33 cellular contexts compared by ENCODE assay signal in the genomic region with DNA sequence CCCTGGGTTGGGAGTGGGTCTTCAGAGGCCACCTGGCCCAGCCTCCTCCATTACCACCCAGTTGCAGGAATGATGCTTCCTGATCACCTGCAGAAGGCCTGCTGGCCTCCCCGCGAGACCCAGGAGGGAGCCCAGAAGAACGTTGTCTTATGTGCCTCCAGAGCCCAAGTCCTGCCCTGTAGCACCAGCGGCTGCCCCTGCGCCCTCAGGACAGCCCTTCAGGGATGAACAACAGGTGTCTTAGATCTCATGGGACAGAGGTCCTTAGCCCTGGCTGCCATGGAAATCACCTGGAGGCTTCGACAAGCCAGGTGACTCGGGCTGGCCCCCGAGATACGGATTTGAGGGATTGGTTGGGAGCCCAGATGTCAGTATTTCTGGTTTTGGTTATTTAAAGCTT.
DNase-seq lines count a peak whose midpoint lies in the region; ATAC-seq and TF ChIP-seq lines count a peak whose summit lies in the region.
"Had no signal": no experiment of that assay in that cellular context is flagged by ENCODE, and none has a peak within 500 bp of the region (broad histone marks: within the 10 kb centered on the region; RNA-seq: fewer than 3 reads in every experiment).

No MANE protein-coding gene starts in this region.

- H3K36me3 ChIP-seq in H7 (replicated peaks; ENCODE audit: control insufficient read depth, insufficient read depth, low read length), result no peaks in the 10 kb centered on the region
- H3K36me3 ChIP-seq in neuronal stem cell (replicated peaks in 1 of 2; ENCODE audit: control insufficient read depth in 2 of 2, insufficient read depth in 2 of 2, low read length in 2 of 2), result no peaks in the 10 kb centered on the region
- no peaks in the 10 kb centered on the region for H3K36me3 ChIP-seq in osteoblast (ENCODE audit: insufficient read depth, low read length)
- H3K36me3 ChIP-seq: BE2C; BLaER1; BLaER1 treated with 17β-estradiol and CSF1 and Interleukin-3, amounts not matched to agents 10 nM and 100 nM had no signal

- H2AFZ ChIP-seq in neuronal stem cell (ENCODE audit: low read length) (no peak overlapping the region), osteoblast (ENCODE audit: low read length) (no peak overlapping the region)

- H4K8ac ChIP-seq in neuronal stem cell (ENCODE audit: low read depth, low read length), result no peak overlapping the region

- H2BK5ac ChIP-seq in neuronal stem cell (ENCODE audit: low read length), result no peak overlapping the region

- no peak overlapping the region for H3K14ac ChIP-seq in neuronal stem cell (ENCODE audit: low read length)

- H3K9me3 Mint-ChIP-seq in activated T-cell treated with anti-CD3 and anti-CD28 coated beads, Interleukin-2, amount 50 U/mL, for 4 hours, result no peaks in the 10 kb centered on the region
- H3K9me3 Mint-ChIP-seq: CD4-positive, alpha-beta memory T cell; CD4-positive, alpha-beta T cell; CD4-positive, CD25-positive, alpha-beta regulatory T cell; CD8-positive, alpha-beta T cell had no signal

- H3K4me2 ChIP-seq in neuronal stem cell (ENCODE audit: insufficient read depth, low read length, poor library complexity, severe bottlenecking) (no peak overlapping the region), osteoblast (ENCODE audit: insufficient read depth, low read length) (no peak overlapping the region)
- H3K4me2 ChIP-seq: A549; BLaER1; BLaER1 treated with 17β-estradiol and CSF1 and Interleukin-3, amounts not matched to agents 10 nM and 100 nM had no signal

- H3K9me3 ChIP-seq in neuronal stem cell (replicated peaks in 1 of 2; ENCODE audit: control insufficient read depth in 2 of 2, insufficient read depth in 1 of 2, low read depth in 1 of 2, low read length in 2 of 2), result peaks cover 0 to 4% of the 10 kb centered on the region in 2 donors
- no peaks in the 10 kb centered on the region for H3K9me3 ChIP-seq in osteoblast (ENCODE audit: low read depth, low read length)
- H3K9me3 ChIP-seq: A549; BE2C; BLaER1; BLaER1 treated with 17β-estradiol and CSF1 and Interleukin-3, amounts not matched to agents 10 nM and 100 nM; Caco-2 had no signal

- no peaks in the 10 kb centered on the region for H3K36me3 Mint-ChIP-seq in activated T-cell treated with anti-CD3 and anti-CD28 coated beads, Interleukin-2, amount 50 U/mL, for 4 hours (ENCODE audit: insufficient read depth)
- H3K36me3 Mint-ChIP-seq: CD14-positive monocyte; CD4-positive, alpha-beta memory T cell; CD4-positive, CD25-positive, alpha-beta regulatory T cell; CD8-positive, alpha-beta memory T cell; CD8-positive, alpha-beta T cell had no signal

- no peak overlapping the region for H3K4me3 Mint-ChIP-seq in activated T-cell treated with anti-CD3 and anti-CD28 coated beads, Interleukin-2, amount 50 U/mL, for 4 hours
- H3K4me3 Mint-ChIP-seq: B cell; CD14-positive monocyte; CD4-positive, alpha-beta memory T cell; CD4-positive, alpha-beta T cell; CD4-positive, CD25-positive, alpha-beta regulatory T cell; CD8-positive, alpha-beta memory T cell; CD8-positive, alpha-beta T cell had no signal

- no CpG with 5 or more reads among the region's 9 CpGs for WGBS in neuronal stem cell (ENCODE audit: extremely low coverage in 2 of 2, insufficient read length in 2 of 2, insufficient replicate concordance in 1 of 2), 2 donors

- H2BK120ac ChIP-seq in neuronal stem cell (ENCODE audit: low read depth, low read length), result peak overlapping the region; percentile 63

- H3K4me3 ChIP-seq in H7 (ENCODE audit: insufficient read depth, low read depth, low read length) (no peak overlapping the region), neuronal stem cell (ENCODE audit: low read length in 2 of 2) (no peak overlapping the region), osteoblast (ENCODE audit: insufficient read depth, low read length) (no peak overlapping the region)
- H3K4me3 ChIP-seq: A549; BLaER1; BLaER1 treated with 17β-estradiol and CSF1 and Interleukin-3, amounts not matched to agents 10 nM and 100 nM had no signal

- no peaks in the 10 kb centered on the region for H3K79me2 ChIP-seq in osteoblast (ENCODE audit: insufficient read depth, low read length)

- H3K4me1 Mint-ChIP-seq in activated T-cell treated with anti-CD3 and anti-CD28 coated beads, Interleukin-2, amount 50 U/mL, for 4 hours (ENCODE audit: low read depth), result no peaks in the 10 kb centered on the region
- H3K4me1 Mint-ChIP-seq: B cell; CD14-positive monocyte; CD4-positive, alpha-beta memory T cell; CD4-positive, CD25-positive, alpha-beta regulatory T cell; CD8-positive, alpha-beta memory T cell had no signal

- no peak overlapping the region for H2BK12ac ChIP-seq in neuronal stem cell (ENCODE audit: low read length)

- no peaks in the 10 kb centered on the region for H4K20me1 ChIP-seq in osteoblast (ENCODE audit: insufficient read depth, low read length)
- H4K20me1 ChIP-seq: BLaER1 had no signal

- H2AK5ac ChIP-seq in neuronal stem cell (ENCODE audit: low read depth, low read length), result peak overlapping the region; percentile 57

- no peak overlapping the region for H3K23ac ChIP-seq in neuronal stem cell (ENCODE audit: low read depth, low read length, poor library complexity)

- DNase-seq in H7 (peak; percentile 23), neuronal stem cell (ENCODE audit: low spot score) (no peak), osteoblast (ENCODE audit: insufficient read length, low spot score, missing footprints) (peak; percentile 37), hypothalamus (lab: John Stamatoyannopoulos, UW) (no peak)
- no peak for DNase-seq in activated T-cell treated with anti-CD3 and anti-CD28 coated beads, Interleukin-2, amount 50 U/mL, for 4 hours
- DNase-seq: 8988T; ACHN; AML-193; BE2C; C1 segment of cervical spinal cord; Caco-2; Calu3; CD4-positive, alpha-beta T cell; CD4-positive, CD25-positive, alpha-beta regulatory T cell; CD8-positive, alpha-beta memory T cell; CD8-positive, alpha-beta T cell; COR-L47; DMS 273 treated with DMSO at 0.1 percent for 48 hours; DMS153; DMS53; DMS79; DMS79 treated with DMSO at 0.1 percent for 48 hours; DND-41; EL had no signal

- no peak overlapping the region for H3K27ac ChIP-seq in neuronal stem cell (replicated peaks; ENCODE audit: low read length)
- H3K27ac ChIP-seq in osteoblast (ENCODE audit: low read depth, low read length), result no peak overlapping the region
- H3K27ac ChIP-seq: 22Rv1; A549; BLaER1; BLaER1 treated with 17β-estradiol and CSF1 and Interleukin-3, amounts not matched to agents 10 nM and 100 nM; C4-2B had no signal

- H3K27me3 Mint-ChIP-seq in activated T-cell treated with anti-CD3 and anti-CD28 coated beads, Interleukin-2, amount 50 U/mL, for 4 hours (ENCODE audit: low read depth), result no peaks in the 10 kb centered on the region
- H3K27me3 Mint-ChIP-seq: CD4-positive, alpha-beta memory T cell; CD4-positive, alpha-beta T cell; CD4-positive, CD25-positive, alpha-beta regulatory T cell; CD8-positive, alpha-beta memory T cell had no signal

- H3K4ac ChIP-seq in neuronal stem cell (ENCODE audit: low read length), result no peak overlapping the region

- H3K4me1 ChIP-seq in neuronal stem cell (ENCODE audit: control insufficient read depth in 2 of 2, insufficient read depth in 1 of 2, low read depth in 1 of 2, low read length in 2 of 2) (peaks cover 0 to 9% of the 10 kb centered on the region in 2 donors), osteoblast (ENCODE audit: insufficient read depth, low read length) (no peaks in the 10 kb centered on the region)
- H3K4me1 ChIP-seq: A549, BE2C, Caco-2 had no signal

- no peak overlapping the region for H4K91ac ChIP-seq in neuronal stem cell (ENCODE audit: low read depth, low read length, poor library complexity)

- no peak for TF ChIP-seq CTCF in osteoblast (IDR thresholded peaks at IDR 0.05; ENCODE audit: extremely low read depth, low read depth, low read length)

- no peak overlapping the region for H3K9ac ChIP-seq in neuronal stem cell (ENCODE audit: low read depth, low read length, poor library complexity)
- H3K9ac ChIP-seq: BLaER1; BLaER1 treated with 17β-estradiol and CSF1 and Interleukin-3, amounts not matched to agents 10 nM and 100 nM had no signal

- no peaks in the 10 kb centered on the region for H3K79me1 ChIP-seq in neuronal stem cell (ENCODE audit: low read depth, low read length)

- H3K27me3 ChIP-seq in H7 (ENCODE audit: control insufficient read depth, insufficient read depth, low read length) (no peaks in the 10 kb centered on the region), neuronal stem cell (ENCODE audit: control insufficient read depth in 3 of 3, insufficient read depth in 3 of 3, low read depth in 1 of 3, low read length in 3 of 3) (no peaks in the 10 kb centered on the region), osteoblast (ENCODE audit: insufficient read depth, low read length) (peaks cover 2% of the 10 kb centered on the region)
- H3K27me3 ChIP-seq: BE2C; BLaER1; BLaER1 treated with 17β-estradiol and CSF1 and Interleukin-3, amounts not matched to agents 10 nM and 100 nM had no signal

- peak overlapping the region; percentile 68 for H3K18ac ChIP-seq in neuronal stem cell (ENCODE audit: low read length)

- peak overlapping the region; percentile 64 for H2BK15ac ChIP-seq in neuronal stem cell (ENCODE audit: low read length)

- ATAC-seq in activated T-cell treated with anti-CD3 and anti-CD28 coated beads, Interleukin-2, amount 50 U/mL, for 4 hours, result no peak
- ATAC-seq in GM21447 (IDR thresholded peaks at IDR 0.05; ENCODE audit: unreplicated experiment), result no peak
- ATAC-seq: A549; CD8-positive, alpha-beta T cell had no signal

Comparison
In these comparisons a context has a peak if more than half of its experiments do, and no peak if none do; other contexts are left out.
1. DNase-seq: peak in H7 (single experiment) and osteoblast (single experiment); none in neuronal stem cell (single experiment), activated T-cell treated with anti-CD3 and anti-CD28 coated beads, Interleukin-2, amount 50 U/mL, for 4 hours (single experiment) and hypothalamus (0 of 51).